Comparison of ENCODE assay signal across 29 cellular contexts in the genomic region with DNA sequence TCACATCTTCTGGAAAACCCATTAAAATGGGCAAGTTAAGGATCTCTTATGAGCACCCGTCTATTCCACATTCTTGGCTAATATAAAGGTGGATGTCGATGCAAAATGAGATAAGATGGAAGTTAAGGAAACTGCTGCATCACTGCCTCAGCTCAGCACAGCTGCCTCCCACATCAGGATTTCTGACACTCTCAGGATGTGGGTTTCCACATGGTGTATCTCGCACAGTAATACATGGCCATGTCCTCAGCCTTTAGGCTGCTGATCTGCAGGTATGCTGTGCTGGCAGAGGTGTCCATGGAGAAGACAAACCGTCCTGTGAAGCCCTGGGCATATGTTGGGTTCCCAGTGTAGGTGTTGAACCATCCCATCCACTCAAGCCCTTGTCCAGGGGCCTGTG.
DNase-seq lines count a peak whose midpoint lies in the region; TF ChIP-seq lines count a peak whose summit lies in the region.
"Had no signal": no experiment of that assay in that cellular context is flagged by ENCODE, and none has a peak within 500 bp of the region (broad histone marks: within the 10 kb centered on the region; RNA-seq: fewer than 3 reads in every experiment).

No MANE protein-coding gene starts in this region.

- no peaks in the 10 kb centered on the region for H3K27me3 ChIP-seq in DOHH2 (ENCODE audit: control insufficient read depth, low read length)

- H3K4me3 ChIP-seq in DOHH2 (ENCODE audit: low read length) = peak overlapping the region; percentile 70
- H3K4me3 ChIP-seq: esophagus muscularis mucosa, heart right ventricle, lower lobe of right lung, skin epidermis had no signal

- H3K36me3 ChIP-seq in DOHH2 (ENCODE audit: control insufficient read depth, low read length) (peaks cover 3% of the 10 kb centered on the region; the same call in 1 of the 2 replicates), KOPT-K1 (ENCODE audit: insufficient read depth, low read length) (no peaks in the 10 kb centered on the region)
- H3K36me3 ChIP-seq: esophagus muscularis mucosa, heart right ventricle, lower lobe of right lung had no signal

- H3K79me2 ChIP-seq in DOHH2 (ENCODE audit: control insufficient read depth, low read length) = no peaks in the 10 kb centered on the region

- H3K9me3 ChIP-seq in DOHH2 (ENCODE audit: control insufficient read depth, insufficient read depth, low read length) (peaks cover 19% of the 10 kb centered on the region), KOPT-K1 (ENCODE audit: insufficient read depth, low read length, poor library complexity, severe bottlenecking) (no peaks in the 10 kb centered on the region)
- H3K9me3 ChIP-seq: esophagus muscularis mucosa, heart right ventricle, lower lobe of right lung had no signal

- H3K4me1 ChIP-seq in DOHH2 (ENCODE audit: control insufficient read depth, low read length) = peaks cover 73% of the 10 kb centered on the region
- H3K4me1 ChIP-seq: esophagus muscularis mucosa, lower lobe of right lung had no signal

- H3F3A ChIP-seq in DOHH2 (ENCODE audit: control insufficient read depth, insufficient read depth) = peaks cover 19% of the 10 kb centered on the region

- peak; percentile 11 to 47 for DNase-seq in AML-193 (lab: John Stamatoyannopoulos, UW)
- DNase-seq in UCSD-AML1 (lab: John Stamatoyannopoulos, UW; ENCODE audit: unreplicated experiment) = peak; percentile 51
- DNase-seq in AG08396 (ENCODE audit: low spot score) = no peak
- DNase-seq in cerebellum (ENCODE audit: low spot score) = no peak
- DNase-seq in activated CD4-positive, CD25-positive, alpha-beta regulatory T cell treated with anti-CD3 and anti-CD28 coated beads, Interleukin-2, amount 50 U/mL, for 72 hours = no peak
- DNase-seq in activated gamma-delta T cell (lab: John Stamatoyannopoulos, UW) = no peak
- DNase-seq: ACHN; activated CD4-positive, alpha-beta T cell treated with anti-CD3 and anti-CD28 coated beads, Interleukin-2, amount 50 U/mL, for 1 hour; activated naive CD8-positive, alpha-beta T cell treated with anti-CD3 and anti-CD28 coated beads, Interleukin-2, amount 50 U/mL, for 24 hours; central memory CD4-positive, alpha-beta T cell; DMS79 treated with DMSO at 0.1 percent for 48 hours; foreskin melanocyte; H9; heart right ventricle; lower lobe of right lung; NCI-H1092 treated with DMSO at 0.1 percent for 48 hours; NCI-H187 treated with DMSO at 0.1 percent for 48 hours; NCI-H2171 treated with DMSO at 0.1 percent for 48 hours; NCI-H510A treated with DMSO at 0.1 percent for 48 hours; retina; SHP77; stimulated activated CD4-positive, alpha-beta T cell treated with anti-CD3 and anti-CD28 coated beads, Interleukin-2, amount 100 ng/mL, for 24 hours; trophoblast cell had no signal

- H3K9me2 ChIP-seq in DOHH2 (replicated peaks; ENCODE audit: control insufficient read depth, low read length) = no peaks in the 10 kb centered on the region

- H4K20me1 ChIP-seq in DOHH2 (ENCODE audit: control insufficient read depth, insufficient read depth, low read depth, low read length) = no peaks in the 10 kb centered on the region

- peak overlapping the region; percentile 85 for H3K4me2 ChIP-seq in DOHH2 (ENCODE audit: low read length)
- H3K4me2 ChIP-seq: KMS-11 had no signal

- H3K27ac ChIP-seq in DOHH2 (ENCODE audit: low read depth, low read length) (peak overlapping the region; percentile 88), KOPT-K1 (ENCODE audit: low read depth, low read length, poor library complexity, severe bottlenecking) (peak overlapping the region; percentile 67)
- H3K27ac ChIP-seq: C4-2B, esophagus muscularis mucosa, heart right ventricle, KMS-11, lower lobe of right lung, skin epidermis had no signal

- no peak for TF ChIP-seq CTCF in DOHH2 (IDR thresholded peaks at IDR 0.05; ENCODE audit: low read depth, low read length, poor library complexity, severe bottlenecking)

Comparison
In these comparisons a context has a peak if more than half of its experiments do, and no peak if none do; other contexts are left out.
1. DNase-seq: peak in AML-193 (2 of 2) and UCSD-AML1 (single experiment); none in AG08396 (single experiment), cerebellum (single experiment), activated CD4-positive, CD25-positive, alpha-beta regulatory T cell treated with anti-CD3 and anti-CD28 coated beads, Interleukin-2, amount 50 U/mL, for 72 hours (single experiment) and activated gamma-delta T cell (single experiment).